In genomic region chr5:121430538-121430937, GRCh38 we compare ENCODE assay signal across 1 cellular context.
TF ChIP-seq lines count a peak whose summit lies in the region.

No MANE protein-coding gene starts in this region.

TF ChIP-seq in WTC11, 78 proteins besides CTCF, POLR2A, EP300 and RAD21 (continued from another document):
- TF ChIP-seq ATF2 (CRISPR knock-in tag; IDR thresholded peaks at IDR 0.05; ENCODE audit: borderline replicate concordance, low read depth) (no peak), NFATC4 (CRISPR knock-in tag; IDR thresholded peaks at IDR 0.05) (no peak), FOXJ3 (CRISPR knock-in tag; IDR thresholded peaks at IDR 0.05; ENCODE audit: borderline replicate concordance) (no peak), FOXP4 (CRISPR knock-in tag; IDR thresholded peaks at IDR 0.05) (no peak)
